22 cellular contexts compared by ENCODE assay signal in genomic region chr6:81791756-81792155, GRCh38. TPM values are rescaled to one million over a fixed set of nuclear protein-coding genes. Genes with fewer than 3 reads are reported as not detected.
DNase-seq lines count a peak whose midpoint lies in the region; ATAC-seq, FAIRE-seq and TF ChIP-seq lines count a peak whose summit lies in the region.
"Had no signal": no experiment of that assay in that cellular context is flagged by ENCODE, and none has a peak within 500 bp of the region (broad histone marks: within the 10 kb centered on the region; RNA-seq: fewer than 3 reads in every experiment).

No MANE protein-coding gene starts in this region.

- WGBS in sigmoid colon, 2 donors: 84 to 86% methylated on average over 2 of the region's 2 CpGs

- H3K79me2 ChIP-seq in DND-41 (ENCODE audit: insufficient read depth, low read length): no peaks in the 10 kb centered on the region
- no peaks in the 10 kb centered on the region for H3K79me2 ChIP-seq in endothelial cell of umbilical vein (ENCODE audit: control insufficient read depth, insufficient read depth, low read length)

- DNase-seq in DND-41: no peak
- peak; percentile 25 for DNase-seq in endothelial cell of umbilical vein (ENCODE audit: low read depth, low spot score)
- DNase-seq in sigmoid colon: no peak
- DNase-seq in NCI-H187 (lab: John Stamatoyannopoulos, UW): no peak
- DNase-seq: AML-193; Caco-2; Calu3; CD4-positive, alpha-beta T cell; CD8-positive, alpha-beta T cell; DMS79; GF-D8 had no signal

- dilution Hi-C loops in endothelial cell of umbilical vein (cut with MboI; ENCODE audit: extremely low pct_ligation_motif_present, low sequenced_read_pairs): no loop called here

- 0 out of 3 replicates have a peak, but pooled peaks have one; percentile 31 for ATAC-seq in DND-41 (ENCODE audit: insufficient read depth, low read depth)
- ATAC-seq in activated T-helper 17 cell treated with anti-CD3 and anti-CD28 coated beads, Interleukin-2, amount 50 U/mL, for 72 hours (replicated peaks): peak; percentile 16
- ATAC-seq in HG02973 (IDR thresholded peaks at IDR 0.05; ENCODE audit: unreplicated experiment): no peak
- ATAC-seq: A549; CD8-positive, alpha-beta T cell had no signal

- POLR2A ChIA-PET in endothelial cell of umbilical vein (lab: Charles Lee): no interaction called here

- H4K20me1 ChIP-seq in DND-41 (ENCODE audit: insufficient read depth, low read length) (no peaks in the 10 kb centered on the region), endothelial cell of umbilical vein (replicated peaks; ENCODE audit: control insufficient read depth, extremely low read depth, insufficient read depth, low read length) (no peaks in the 10 kb centered on the region)
- H4K20me1 ChIP-seq: BLaER1 treated with 17β-estradiol and CSF1 and Interleukin-3, amounts not matched to agents 10 nM and 100 nM had no signal

- TF ChIP-seq EP300 in sigmoid colon (IDR thresholded peaks at IDR 0.05): no peak

- CTCF ChIA-PET in endothelial cell of umbilical vein (lab: Charles Lee): no interaction called here

- no TSS peak for BruUV-seq in endothelial cell of umbilical vein (replicated peaks; lab: Mats Ljungman, UMichigan)

- no peak overlapping the region for H2AFZ ChIP-seq in DND-41 (ENCODE audit: low read depth, low read length)
- H2AFZ ChIP-seq in endothelial cell of umbilical vein (ENCODE audit: low read depth, low read length): no peak overlapping the region

- H3K4me3 ChIP-seq in DND-41 (ENCODE audit: low read depth in 1 of 2, low read length in 2 of 2): no peak overlapping the region
- H3K4me3 ChIP-seq in endothelial cell of umbilical vein (replicated peaks in 1 of 3; ENCODE audit: insufficient read depth in 1 of 3, low read depth in 1 of 3, low read length in 3 of 3): no peak overlapping the region
- H3K4me3 ChIP-seq in sigmoid colon: no peak overlapping the region
- H3K4me3 ChIP-seq: A549; BLaER1 treated with 17β-estradiol and CSF1 and Interleukin-3, amounts not matched to agents 10 nM and 100 nM had no signal

- H3K9me3 ChIP-seq in DND-41 (ENCODE audit: insufficient read depth, low read length, severe bottlenecking) (no peaks in the 10 kb centered on the region), endothelial cell of umbilical vein (replicated peaks; ENCODE audit: control insufficient read depth, insufficient read depth, low read length) (no peaks in the 10 kb centered on the region), sigmoid colon (peaks cover 0 to 4% (median 0%) of the 10 kb centered on the region in 4 donors)
- H3K9me3 ChIP-seq: A549; BLaER1 treated with 17β-estradiol and CSF1 and Interleukin-3, amounts not matched to agents 10 nM and 100 nM; Caco-2 had no signal

- H3K4me1 Mint-ChIP-seq in activated T-helper 17 cell treated with anti-CD3 and anti-CD28 coated beads, Interleukin-2, amount 50 U/mL, for 72 hours: no peaks in the 10 kb centered on the region
- H3K4me1 Mint-ChIP-seq: B cell had no signal

- H3K9ac ChIP-seq in DND-41 (ENCODE audit: low read depth, low read length) (no peak overlapping the region), endothelial cell of umbilical vein (replicated peaks; ENCODE audit: extremely low read depth, insufficient read depth, low read length) (no peak overlapping the region)
- H3K9ac ChIP-seq: BLaER1 treated with 17β-estradiol and CSF1 and Interleukin-3, amounts not matched to agents 10 nM and 100 nM had no signal

- H3K4me2 ChIP-seq in DND-41 (ENCODE audit: insufficient read depth, low read length) (no peak overlapping the region), endothelial cell of umbilical vein (ENCODE audit: insufficient read depth, low read length) (no peak overlapping the region)
- H3K4me2 ChIP-seq: A549; BLaER1 treated with 17β-estradiol and CSF1 and Interleukin-3, amounts not matched to agents 10 nM and 100 nM had no signal

- H3K4me3 Mint-ChIP-seq in activated T-helper 17 cell treated with anti-CD3 and anti-CD28 coated beads, Interleukin-2, amount 50 U/mL, for 72 hours: no peak overlapping the region
- H3K4me3 Mint-ChIP-seq: B cell; CD4-positive, alpha-beta T cell; CD8-positive, alpha-beta T cell had no signal

- H3K27ac Mint-ChIP-seq in activated T-helper 17 cell treated with anti-CD3 and anti-CD28 coated beads, Interleukin-2, amount 50 U/mL, for 72 hours: no peak overlapping the region
- H3K27ac Mint-ChIP-seq: B cell; CD4-positive, alpha-beta T cell; CD8-positive, alpha-beta T cell had no signal

- no peaks in the 10 kb centered on the region for H3K36me3 Mint-ChIP-seq in activated T-helper 17 cell treated with anti-CD3 and anti-CD28 coated beads, Interleukin-2, amount 50 U/mL, for 72 hours (ENCODE audit: low read depth)
- H3K36me3 Mint-ChIP-seq: CD8-positive, alpha-beta T cell had no signal

- peaks cover 7% of the 10 kb centered on the region for H3K27me3 Mint-ChIP-seq in activated T-helper 17 cell treated with anti-CD3 and anti-CD28 coated beads, Interleukin-2, amount 50 U/mL, for 72 hours
- H3K27me3 Mint-ChIP-seq: CD4-positive, alpha-beta T cell had no signal

- no peaks in the 10 kb centered on the region for H3K36me3 ChIP-seq in DND-41 (ENCODE audit: insufficient read depth, low read length)
- H3K36me3 ChIP-seq in endothelial cell of umbilical vein (ENCODE audit: control insufficient read depth in 2 of 2, extremely low read depth in 1 of 2, insufficient read depth in 2 of 2, low read length in 2 of 2): no peaks in the 10 kb centered on the region
- H3K36me3 ChIP-seq in sigmoid colon: no peaks in the 10 kb centered on the region
- H3K36me3 ChIP-seq: BLaER1 treated with 17β-estradiol and CSF1 and Interleukin-3, amounts not matched to agents 10 nM and 100 nM had no signal

- TF ChIP-seq POLR2A in endothelial cell of umbilical vein (IDR thresholded peaks at IDR 0.05; ENCODE audit: low read depth, low read length) (no peak), sigmoid colon (IDR thresholded peaks at IDR 0.05) (no peak)

- H3K27ac ChIP-seq in DND-41 (ENCODE audit: low read length) (no peak overlapping the region), endothelial cell of umbilical vein (ENCODE audit: insufficient read depth, low read depth, low read length) (no peak overlapping the region), sigmoid colon (no peak overlapping the region)
- H3K27ac ChIP-seq: 22Rv1; A549; BLaER1 treated with 17β-estradiol and CSF1 and Interleukin-3, amounts not matched to agents 10 nM and 100 nM; C4-2B had no signal

- no peaks in the 10 kb centered on the region for H3K9me1 ChIP-seq in endothelial cell of umbilical vein (replicated peaks; ENCODE audit: control insufficient read depth, extremely low read depth, insufficient read depth, low read length)

- TF ChIP-seq CTCF in DND-41 (IDR thresholded peaks at IDR 0.05; ENCODE audit: borderline replicate concordance, extremely low read depth, low read length, poor library complexity, severe bottlenecking) (no peak), endothelial cell of umbilical vein (IDR thresholded peaks at IDR 0.05; ENCODE audit: extremely low read depth in 1 of 2, insufficient read depth in 1 of 2, low read depth in 1 of 2, low read length in 2 of 2) (no peak), sigmoid colon (IDR thresholded peaks at IDR 0.05) (no peak)

- intact Hi-C loops in endothelial cell of umbilical vein (cut with micrococcal nuclease) (loop anchor here (2.0 kb wide), 1 partner anchor 25 kb away; no protein-coding TSS in a partner anchor), sigmoid colon (cut with DNase I) (no loop called here)

- H3K9me3 Mint-ChIP-seq in activated T-helper 17 cell treated with anti-CD3 and anti-CD28 coated beads, Interleukin-2, amount 50 U/mL, for 72 hours: no peaks in the 10 kb centered on the region
- H3K9me3 Mint-ChIP-seq: CD4-positive, alpha-beta T cell had no signal

- no peak for FAIRE-seq in endothelial cell of umbilical vein (lab: Jason Lieb, UNC)
- FAIRE-seq: A549, D721Med, G401.6, GM12891, GM19239 had no signal

- H3K27me3 ChIP-seq in DND-41 (ENCODE audit: insufficient read depth, low read length, poor library complexity): no peaks in the 10 kb centered on the region
- H3K27me3 ChIP-seq in endothelial cell of umbilical vein (ENCODE audit: control insufficient read depth in 2 of 2, insufficient read depth in 2 of 2, low read length in 2 of 2): no peaks in the 10 kb centered on the region
- H3K27me3 ChIP-seq in sigmoid colon: no peaks in the 10 kb centered on the region
- H3K27me3 ChIP-seq: BLaER1 treated with 17β-estradiol and CSF1 and Interleukin-3, amounts not matched to agents 10 nM and 100 nM had no signal

- H3K4me1 ChIP-seq in DND-41 (ENCODE audit: insufficient read depth, low read length): peaks cover 6% of the 10 kb centered on the region; the same call in 1 of the 2 replicates
- peaks cover 7% of the 10 kb centered on the region for H3K4me1 ChIP-seq in endothelial cell of umbilical vein (ENCODE audit: control insufficient read depth, extremely low read depth, insufficient read depth, low read length)
- H3K4me1 ChIP-seq in sigmoid colon: no peaks in the 10 kb centered on the region

TF ChIP-seq in endothelial cell of umbilical vein, 7 proteins besides CTCF, POLR2A, EP300 and RAD21 (continues in another document):
- TF ChIP-seq GATA2 (IDR thresholded peaks at IDR 0.05; ENCODE audit: insufficient read depth, insufficient read length, low read depth, low read length) (peak; percentile 13), POLR2AphosphoS5 (IDR thresholded peaks at IDR 0.05; ENCODE audit: insufficient read depth, low read depth, low read length) (no peak), MYC (IDR thresholded peaks at IDR 0.05; ENCODE audit: low read depth, low read length) (no peak), FOS (IDR thresholded peaks at IDR 0.05; ENCODE audit: borderline replicate concordance, insufficient read depth, low read length) (peak; percentile 32), JUN (IDR thresholded peaks at IDR 0.05; ENCODE audit: borderline replicate concordance, insufficient read depth, insufficient read length, low read depth) (no peak), EZH2 (IDR thresholded peaks at IDR 0.05; ENCODE audit: borderline replicate concordance, low read depth, low read length, severe bottlenecking) (no peak)

RNA-seq across cellular contexts. Expression of gene TENT5A, which starts 39.3 kb away (rescaled TPM):
- under 1 TPM; 0.41 to 0.79 TPM for total RNA-seq in activated T-helper 17 cell treated with anti-CD3 and anti-CD28 coated beads, Interleukin-2, amount 50 U/mL, for 72 hours
- total RNA-seq in endothelial cell of umbilical vein: 1.2 and 2.4 TPM in 2 replicates
- 0.14 and 0.26 TPM in 2 replicates for polyA plus RNA-seq in endothelial cell of umbilical vein
- 0.25 and 0.31 TPM in 2 replicates for polyA plus RNA-seq in endothelial cell of umbilical vein (2011; cell fraction: cytosol; rRNA removed)
- 0.95 and 1.5 TPM in 2 replicates for polyA plus RNA-seq in endothelial cell of umbilical vein (2011; cell fraction: nucleus; rRNA removed)
- 2.0 and 3.1 TPM in 2 replicates for polyA plus RNA-seq in endothelial cell of umbilical vein (2012)
- polyA minus RNA-seq in endothelial cell of umbilical vein: 0.15 and 0.53 TPM in 2 replicates
- 40.9 TPM for polyA minus RNA-seq in endothelial cell of umbilical vein (2011; cell fraction: cytosol; rRNA and poly(A)+ RNA removed)
- polyA minus RNA-seq in endothelial cell of umbilical vein (2011; cell fraction: nucleus; rRNA and poly(A)+ RNA removed): 1.0 and 1.7 TPM in 2 replicates
- 10 to 100 TPM; 13.4 to 29.3 (median 23.6) TPM for total RNA-seq in sigmoid colon
- polyA plus RNA-seq in sigmoid colon: 10 to 100 TPM in 1 of 3 donors, 1 to 10 TPM in 2; 7.5 to 18.3 (median 7.8) TPM
